Comparison of ENCODE assay signal across 1 cellular context in the genomic region with DNA sequence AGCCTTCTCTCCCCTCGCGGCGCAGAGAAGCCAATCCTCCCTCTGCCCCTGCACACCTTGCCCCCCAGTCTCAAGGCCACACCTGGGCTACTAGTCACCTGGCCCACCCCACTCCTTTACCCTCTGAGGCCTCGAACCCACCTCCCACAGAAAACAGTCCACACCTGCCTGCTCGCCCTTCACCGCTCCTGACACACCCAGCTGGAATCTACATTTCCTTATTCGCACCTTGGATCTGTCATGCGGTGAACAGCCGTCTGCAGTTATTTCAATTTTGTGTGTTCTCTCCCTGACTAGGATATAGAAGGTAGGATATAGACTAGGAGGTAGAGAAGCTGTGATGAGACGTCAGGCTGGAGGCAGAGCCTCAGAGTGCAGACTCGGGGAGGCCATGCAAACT.
TF ChIP-seq lines count a peak whose summit lies in the region.

No MANE protein-coding gene starts in this region.

TF ChIP-seq in HCT116, 20 proteins besides CTCF, POLR2A, EP300 and RAD21 (continued from another document):
- TF ChIP-seq, protein P1, sequence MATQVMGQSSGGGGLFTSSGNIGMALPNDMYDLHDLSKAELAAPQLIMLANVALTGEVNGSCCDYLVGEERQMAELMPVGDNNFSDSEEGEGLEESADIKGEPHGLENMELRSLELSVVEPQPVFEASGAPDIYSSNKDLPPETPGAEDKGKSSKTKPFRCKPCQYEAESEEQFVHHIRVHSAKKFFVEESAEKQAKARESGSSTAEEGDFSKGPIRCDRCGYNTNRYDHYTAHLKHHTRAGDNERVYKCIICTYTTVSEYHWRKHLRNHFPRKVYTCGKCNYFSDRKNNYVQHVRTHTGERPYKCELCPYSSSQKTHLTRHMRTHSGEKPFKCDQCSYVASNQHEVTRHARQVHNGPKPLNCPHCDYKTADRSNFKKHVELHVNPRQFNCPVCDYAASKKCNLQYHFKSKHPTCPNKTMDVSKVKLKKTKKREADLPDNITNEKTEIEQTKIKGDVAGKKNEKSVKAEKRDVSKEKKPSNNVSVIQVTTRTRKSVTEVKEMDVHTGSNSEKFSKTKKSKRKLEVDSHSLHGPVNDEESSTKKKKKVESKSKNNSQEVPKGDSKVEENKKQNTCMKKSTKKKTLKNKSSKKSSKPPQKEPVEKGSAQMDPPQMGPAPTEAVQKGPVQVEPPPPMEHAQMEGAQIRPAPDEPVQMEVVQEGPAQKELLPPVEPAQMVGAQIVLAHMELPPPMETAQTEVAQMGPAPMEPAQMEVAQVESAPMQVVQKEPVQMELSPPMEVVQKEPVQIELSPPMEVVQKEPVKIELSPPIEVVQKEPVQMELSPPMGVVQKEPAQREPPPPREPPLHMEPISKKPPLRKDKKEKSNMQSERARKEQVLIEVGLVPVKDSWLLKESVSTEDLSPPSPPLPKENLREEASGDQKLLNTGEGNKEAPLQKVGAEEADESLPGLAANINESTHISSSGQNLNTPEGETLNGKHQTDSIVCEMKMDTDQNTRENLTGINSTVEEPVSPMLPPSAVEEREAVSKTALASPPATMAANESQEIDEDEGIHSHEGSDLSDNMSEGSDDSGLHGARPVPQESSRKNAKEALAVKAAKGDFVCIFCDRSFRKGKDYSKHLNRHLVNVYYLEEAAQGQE (IDR thresholded peaks at IDR 0.05; ENCODE audit: low read depth): no peak
- TF ChIP-seq ZNF274 (IDR thresholded peaks at IDR 0.05; ENCODE audit: low read depth, low read length) (no peak), CEBPB (IDR thresholded peaks at IDR 0.05; ENCODE audit: low read depth) (no peak)
